Comparison of ENCODE assay signal across 9 cellular contexts in the genomic region with DNA sequence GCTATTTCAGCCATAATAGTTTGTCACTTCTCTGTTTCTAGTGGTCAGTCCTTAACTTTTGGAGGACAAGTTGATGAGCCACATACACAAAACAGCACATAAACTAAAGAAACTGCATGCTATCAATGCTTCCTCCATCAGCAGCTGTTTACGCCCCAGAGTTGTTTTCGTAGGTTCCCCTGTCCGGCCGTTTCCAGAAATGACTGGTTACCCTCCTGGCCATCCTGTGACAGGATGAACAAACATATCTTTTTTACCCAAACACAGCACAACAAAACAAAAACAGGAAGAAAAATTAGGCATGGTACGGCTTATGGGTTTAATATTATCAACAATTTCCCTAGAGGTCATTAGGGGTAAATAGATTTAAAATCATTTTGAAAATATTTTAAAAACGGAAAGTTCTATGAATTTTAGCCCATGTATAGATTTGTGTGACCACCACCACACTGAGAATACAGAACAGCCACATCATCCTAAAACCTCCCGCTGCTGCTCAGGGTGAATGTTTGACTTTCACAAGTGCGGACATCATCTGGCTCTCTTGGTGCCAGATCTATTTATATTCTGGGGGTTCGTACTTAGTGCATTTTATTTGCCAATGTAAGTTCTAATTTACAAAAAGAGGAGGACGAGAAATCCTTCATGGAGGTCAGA.
A peak's percentile ranks its signal among the peaks of the same experiment; 100 is the strongest.
DNase-seq lines count a peak whose midpoint lies in the region; ATAC-seq, FAIRE-seq and TF ChIP-seq lines count a peak whose summit lies in the region.
"Had no signal": no experiment of that assay in that cellular context is flagged by ENCODE, and none has a peak within 500 bp of the region (broad histone marks: within the 10 kb centered on the region; RNA-seq: fewer than 3 reads in every experiment).

No MANE protein-coding gene starts in this region.

- H3K27me3 ChIP-seq in PC-9 (ENCODE audit: insufficient read depth, low read depth) (no peaks in the 10 kb centered on the region), small intestine (ENCODE audit: control insufficient read depth in 2 of 2, insufficient read depth in 2 of 2, low read length in 2 of 2) (no peaks in the 10 kb centered on the region)

- no TSS peak for BruUV-seq in PC-9 (replicated peaks; lab: Mats Ljungman, UMichigan)

- H3K4me2 ChIP-seq in PC-9, result no peak overlapping the region

- H3K4me3 ChIP-seq in GM12864 (ENCODE audit: low read depth, low read length), result peak overlapping the region; percentile 8; the same call in 1 of the 2 replicates
- no peak overlapping the region for H3K4me3 ChIP-seq in PC-9
- H3K4me3 ChIP-seq in small intestine (ENCODE audit: low read depth in 1 of 2, low read length in 2 of 2), result no peak overlapping the region

- TF ChIP-seq CTCF in GM12864 (IDR thresholded peaks at IDR 0.05; ENCODE audit: low read depth, low read length, missing control alignments), result no peak
- TF ChIP-seq CTCF in PC-9 (conservative IDR thresholded peaks at IDR 0.05), result no peak

- DNase-seq in GM12864 (ENCODE audit: low read depth) (no peak), left lobe of liver (ENCODE audit: low spot score) (no peak), PC-9 (no peak), small intestine (no peak), T-helper 2 cell (no peak)
- DNase-seq in T-helper 2 cell treated with Interferon-gamma antibody and Interleukin-4, amounts not matched to agents 5 μg/mL and 100 μg/mL, for 36 hours (ENCODE audit: low spot score), result no peak
- DNase-seq: activated CD4-positive, alpha-beta memory T cell treated with anti-CD3 and anti-CD28 coated beads for 36 hours had no signal

- H3K27ac ChIP-seq in PC-9 (no peak overlapping the region), small intestine (ENCODE audit: low read depth in 1 of 2, low read length in 1 of 2) (peak overlapping the region in 1 of 2 donors; percentile 64)

- H3K9me3 Mint-ChIP-seq in T-helper 2 cell treated with Interferon-gamma antibody and Interleukin-4, amounts not matched to agents 5 μg/mL and 100 μg/mL, for 36 hours, result no peaks in the 10 kb centered on the region
- H3K9me3 Mint-ChIP-seq: activated CD4-positive, alpha-beta memory T cell treated with anti-CD3 and anti-CD28 coated beads for 36 hours had no signal

- 61 to 86% (median 66%) methylated on average over 10 of the region's 10 CpGs for WGBS in small intestine, 3 donors

- H3K4me1 Mint-ChIP-seq in T-helper 2 cell treated with Interferon-gamma antibody and Interleukin-4, amounts not matched to agents 5 μg/mL and 100 μg/mL, for 36 hours (ENCODE audit: low read depth), result peaks cover 5% of the 10 kb centered on the region

- H3K79me2 ChIP-seq in PC-9 (ENCODE audit: low read depth), result no peaks in the 10 kb centered on the region

- H3K4me3 Mint-ChIP-seq in T-helper 2 cell treated with Interferon-gamma antibody and Interleukin-4, amounts not matched to agents 5 μg/mL and 100 μg/mL, for 36 hours, result no peak overlapping the region
- H3K4me3 Mint-ChIP-seq: activated CD4-positive, alpha-beta memory T cell treated with anti-CD3 and anti-CD28 coated beads for 36 hours had no signal

- POLR2A ChIA-PET in PC-9 (lab: Charles Lee; ENCODE audit: unreplicated experiment), result no interaction called here

- H3K27me3 Mint-ChIP-seq in T-helper 2 cell treated with Interferon-gamma antibody and Interleukin-4, amounts not matched to agents 5 μg/mL and 100 μg/mL, for 36 hours (ENCODE audit: low read depth), result no peaks in the 10 kb centered on the region
- H3K27me3 Mint-ChIP-seq: activated CD4-positive, alpha-beta memory T cell treated with anti-CD3 and anti-CD28 coated beads for 36 hours had no signal

- intact Hi-C loops in PC-9 (cut with micrococcal nuclease; ENCODE audit: unreplicated experiment), result no loop called here

- CTCF ChIA-PET in PC-9 (lab: Charles Lee), result no interaction called here

- H2AFZ ChIP-seq in PC-9, result no peak overlapping the region

- H3K36me3 ChIP-seq in PC-9 (ENCODE audit: low read depth), result 0 out of 2 replicates have a peak, but pooled peaks cover 4% of the 10 kb centered on the region
- no peaks in the 10 kb centered on the region for H3K36me3 ChIP-seq in small intestine (ENCODE audit: control insufficient read depth in 2 of 2, insufficient read depth in 2 of 2, low read length in 2 of 2)

- H3K9me3 ChIP-seq in PC-9 (ENCODE audit: insufficient read depth, low read depth) (no peaks in the 10 kb centered on the region), small intestine (ENCODE audit: control insufficient read depth, low read depth) (no peaks in the 10 kb centered on the region)

- ATAC-seq in GM21381 (IDR thresholded peaks at IDR 0.05; ENCODE audit: unreplicated experiment) (peak; percentile 58), HG03432 (IDR thresholded peaks at IDR 0.05; ENCODE audit: unreplicated experiment) (peak; percentile 68), left lobe of liver (peak; percentile 63)

- H3F3A ChIP-seq in PC-9 (ENCODE audit: insufficient read depth, low read depth), result no peaks in the 10 kb centered on the region

- no peak overlapping the region for H3K27ac Mint-ChIP-seq in T-helper 2 cell treated with Interferon-gamma antibody and Interleukin-4, amounts not matched to agents 5 μg/mL and 100 μg/mL, for 36 hours
- H3K27ac Mint-ChIP-seq: activated CD4-positive, alpha-beta memory T cell treated with anti-CD3 and anti-CD28 coated beads for 36 hours had no signal

- H3K9me2 ChIP-seq in PC-9 (ENCODE audit: insufficient read depth), result no peaks in the 10 kb centered on the region

- H3K36me3 Mint-ChIP-seq in T-helper 2 cell treated with Interferon-gamma antibody and Interleukin-4, amounts not matched to agents 5 μg/mL and 100 μg/mL, for 36 hours (ENCODE audit: low read depth), result peaks cover 6% of the 10 kb centered on the region

- 0 out of 2 replicates have a peak, but pooled peaks cover 5% of the 10 kb centered on the region for H4K20me1 ChIP-seq in PC-9 (ENCODE audit: insufficient read depth)

- no peak for FAIRE-seq in small intestine (lab: Jason Lieb, UNC)

- H3K4me1 ChIP-seq in PC-9 (replicated peaks; ENCODE audit: insufficient read depth) (no peaks in the 10 kb centered on the region), small intestine (ENCODE audit: control insufficient read depth in 2 of 2, insufficient read depth in 1 of 2, low read depth in 1 of 2, low read length in 1 of 2) (peaks cover 0 to 4% of the 10 kb centered on the region in 2 donors)
